18 cellular contexts compared by ENCODE assay signal in genomic region chr20:62659488-62659887, GRCh38. TPM values are rescaled to one million over a fixed set of nuclear protein-coding genes. Genes with fewer than 3 reads are reported as not detected.
"Had no signal": no experiment of that assay in that cellular context is flagged by ENCODE, and none has a peak within 500 bp of the region (broad histone marks: within the 10 kb centered on the region; RNA-seq: fewer than 3 reads in every experiment).

No MANE protein-coding gene starts in this region.

- H3K27me3 Mint-ChIP-seq: effector memory CD8-positive, alpha-beta T cell; progenitor cell of endocrine pancreas had no signal

- H3K36me3 ChIP-seq: neutrophil, sigmoid colon, tibial artery had no signal

- ATAC-seq: effector memory CD8-positive, alpha-beta T cell; left ventricle myocardium superior; lower lobe of right lung; natural killer cell; stimulated activated effector memory CD8-positive, alpha-beta T cell treated with anti-CD3 and anti-CD28 coated beads, Interleukin-12 subunit alpha, Interleukin-12 subunit beta, amount 100 ng/mL, for 72 hours; stimulated activated naive CD8-positive, alpha-beta T cell treated with anti-CD3 and anti-CD28 coated beads, Interleukin-15, Interleukin-2, amounts not matched to agents 100 U/mL and 50 U/mL, for 24 hours had no signal

- H3K9me3 ChIP-seq: lower lobe of right lung, neutrophil, sigmoid colon, testis, tibial artery had no signal

- H3K27me3 ChIP-seq: neutrophil, sigmoid colon, testis had no signal

- H3K4me3 Mint-ChIP-seq: effector memory CD8-positive, alpha-beta T cell; natural killer cell; stimulated activated effector memory CD8-positive, alpha-beta T cell treated with anti-CD3 and anti-CD28 coated beads, Interleukin-12 subunit alpha, Interleukin-12 subunit beta, amount 100 ng/mL, for 72 hours; type B pancreatic cell had no signal

- DNase-seq: effector memory CD8-positive, alpha-beta T cell; head of caudate nucleus; left ventricle myocardium superior; lower lobe of right lung; natural killer cell; sigmoid colon; stimulated activated CD4-positive, alpha-beta T cell treated with anti-CD3 and anti-CD28 coated beads, Interleukin-2, amount 100 ng/mL, for 24 hours; stimulated activated CD4-positive, alpha-beta T cell treated with anti-CD3 and anti-CD28 coated beads, Interleukin-4, amount 100 ng/mL, for 24 hours; stimulated activated naive CD8-positive, alpha-beta T cell treated with anti-CD3 and anti-CD28 coated beads, Interleukin-15, Interleukin-2, amounts not matched to agents 100 U/mL and 50 U/mL, for 24 hours; testis; tibial artery had no signal

- H3K27ac ChIP-seq: coronary artery, lower lobe of right lung, neutrophil, parathyroid adenoma, sigmoid colon, testis, tibial artery had no signal

- H3K36me3 Mint-ChIP-seq: natural killer cell, type B pancreatic cell had no signal

- H3K4me1 Mint-ChIP-seq: natural killer cell; stimulated activated effector memory CD8-positive, alpha-beta T cell treated with anti-CD3 and anti-CD28 coated beads, Interleukin-12 subunit alpha, Interleukin-12 subunit beta, amount 100 ng/mL, for 72 hours had no signal

- H3K4me3 ChIP-seq: coronary artery, lower lobe of right lung, sigmoid colon, testis, tibial artery had no signal

- H3K9me3 Mint-ChIP-seq: effector memory CD8-positive, alpha-beta T cell; natural killer cell; stimulated activated effector memory CD8-positive, alpha-beta T cell treated with anti-CD3 and anti-CD28 coated beads, Interleukin-12 subunit alpha, Interleukin-12 subunit beta, amount 100 ng/mL, for 72 hours; type B pancreatic cell had no signal

- H3K27ac Mint-ChIP-seq: effector memory CD8-positive, alpha-beta T cell; natural killer cell; progenitor cell of endocrine pancreas; stimulated activated effector memory CD8-positive, alpha-beta T cell treated with anti-CD3 and anti-CD28 coated beads, Interleukin-12 subunit alpha, Interleukin-12 subunit beta, amount 100 ng/mL, for 72 hours; type B pancreatic cell had no signal

RNA-seq across cellular contexts. Expression of gene SLCO4A1, which starts 17.2 kb away (rescaled TPM):
- total RNA-seq: skeletal muscle tissue had no signal

RNA-seq across cellular contexts. Expression of gene NTSR1, which starts 49.1 kb away (rescaled TPM):
- total RNA-seq: left ventricle myocardium superior, lower lobe of right lung, progenitor cell of endocrine pancreas had no signal
